8 cellular contexts compared by ENCODE assay signal in genomic region chr4:7844247-7844991, GRCh38.
A peak's percentile ranks its signal among the peaks of the same experiment; 100 is the strongest.
DNase-seq lines count a peak whose midpoint lies in the region; ATAC-seq and TF ChIP-seq lines count a peak whose summit lies in the region.

No MANE protein-coding gene starts in this region.

- CTCF ChIA-PET in mammary epithelial cell (lab: Charles Lee; ENCODE audit: low non-redundant PET), result interaction anchor here (0.6 kb wide), 2 partner anchors 11 to 87 kb away, joined by 5 read pairs; no protein-coding TSS in a partner anchor

- H3K36me3 ChIP-seq in mammary epithelial cell (ENCODE audit: insufficient read depth, low read length), result peaks cover 4% of the 10 kb centered on the region

- peaks cover 46% of the 10 kb centered on the region for H3K4me1 ChIP-seq in mammary epithelial cell (ENCODE audit: insufficient read depth, low read length)

- H3K27ac ChIP-seq in 22Rv1 (no peak overlapping the region), VCaP (no peak overlapping the region), mammary epithelial cell (ENCODE audit: insufficient read depth, low read depth, low read length) (peak overlapping the region; percentile 98)

- H3K27me3 ChIP-seq in mammary epithelial cell (ENCODE audit: insufficient read depth, low read length), result no peaks in the 10 kb centered on the region

- no peak overlapping the region for H2AFZ ChIP-seq in mammary epithelial cell (ENCODE audit: low read depth, low read length)

- intact Hi-C loops in mammary epithelial cell (cut with micrococcal nuclease), result loop anchor here (1.0 to 5.0 kb wide), 3 partner anchors 40 to 68 kb away; no protein-coding TSS in a partner anchor
- intact Hi-C loops in left colon (cut with DNase I, micrococcal nuclease), result no loop called here

- peaks cover 7% of the 10 kb centered on the region for H3K9me3 ChIP-seq in mammary epithelial cell (replicated peaks; ENCODE audit: insufficient read depth, low read length)

- no peak overlapping the region for H3K4me3 ChIP-seq in mammary epithelial cell (replicated peaks in 1 of 3; ENCODE audit: insufficient read depth in 1 of 3, low read depth in 2 of 3, low read length in 3 of 3)

- dilution Hi-C loops in mammary epithelial cell (cut with HindIII; ENCODE audit: low sequenced_read_pairs), result loop anchor here (5.0 kb wide), 2 partner anchors 43 to 93 kb away; partner anchors contain the start of gene AFAP1

- H3K4me2 ChIP-seq in mammary epithelial cell (ENCODE audit: insufficient read depth, low read depth, low read length), result no peak overlapping the region

- DNase-seq in KBM-7 (peak; percentile 33), mammary epithelial cell (peak; percentile 83), left colon (peak; percentile 59 to 86)
- peak; percentile 80 for DNase-seq in stimulated activated CD4-positive, alpha-beta T cell treated with anti-CD3 and anti-CD28 coated beads, Interleukin-4, amount 100 ng/mL, for 1 hour

- ATAC-seq in left colon (peak; percentile 89), HG03460 (IDR thresholded peaks at IDR 0.05; ENCODE audit: unreplicated experiment) (no peak)

- H3K79me2 ChIP-seq in mammary epithelial cell (ENCODE audit: insufficient read depth, low read length), result peaks cover 58% of the 10 kb centered on the region

- BruUV-seq in mammary epithelial cell (replicated peaks; lab: Mats Ljungman, UMichigan), result no TSS peak

- no peaks in the 10 kb centered on the region for H4K20me1 ChIP-seq in mammary epithelial cell (ENCODE audit: insufficient read depth, low read length)

- in situ Hi-C loops in KBM-7 (cut with MboI; ENCODE audit: low pct_unique_long_range_greater_than_20kb, low sequenced_read_pairs) (no loop called here), mammary epithelial cell (cut with MboI; ENCODE audit: low sequenced_read_pairs in 2 of 2) (no loop called here)

- peak; percentile 76 for TF ChIP-seq CTCF in 22Rv1 (IDR thresholded peaks at IDR 0.05)
- TF ChIP-seq CTCF in GM12874 (IDR thresholded peaks at IDR 0.05; ENCODE audit: insufficient read depth, low read depth, low read length), result peak; percentile 73
- TF ChIP-seq CTCF in VCaP (conservative IDR thresholded peaks at IDR 0.05), result peak; percentile 75
- peak; percentile 53 to 55 for TF ChIP-seq CTCF in mammary epithelial cell (conservative IDR thresholded peaks at IDR 0.05 in 1 of 2, IDR thresholded peaks at IDR 0.05 in 1 of 2; ENCODE audit: extremely low read depth in 1 of 2, insufficient read depth in 1 of 2, low read depth in 1 of 2, low read length in 2 of 2)

- no peak overlapping the region for H3K9ac ChIP-seq in mammary epithelial cell (ENCODE audit: insufficient read depth, low read length)

- WGBS in mammary epithelial cell (ENCODE audit: low coverage, missing lambda C conversion rate), result 67% methylated on average over 19 of the region's 19 CpGs

Comparison
In these comparisons a context has a peak if more than half of its experiments do, and no peak if none do; other contexts are left out.
1. DNase-seq: peak in every context shown above with its lines; median percentile 83 in mammary epithelial cell; 80 in stimulated activated CD4-positive, alpha-beta T cell treated with anti-CD3 and anti-CD28 coated beads, Interleukin-4, amount 100 ng/mL, for 1 hour; 72 in left colon; 33 in KBM-7.